In genomic region chr17:72592242-72592966, GRCh38 we compare ENCODE assay signal across 8 cellular contexts.
A peak's percentile ranks its signal among the peaks of the same experiment; 100 is the strongest.
DNase-seq lines count a peak whose midpoint lies in the region; ATAC-seq and TF ChIP-seq lines count a peak whose summit lies in the region.

No MANE protein-coding gene starts in this region.

- CTCF ChIA-PET in activated naive CD4-positive, alpha-beta T cell treated with anti-CD3 and anti-CD28 coated beads, Interleukin-2, amount 10 ng/mL, durations not matched to agents 7 days and 5 days (lab: Charles Lee) = interaction anchor here (0.6 to 1.1 kb wide), 3 partner anchors 132 to 206 kb away, joined by 3 to 8 read pairs (median 4); no protein-coding TSS in a partner anchor

- DNase-seq in ACHN = peak; percentile 87
- peak; percentile 81 for DNase-seq in activated naive CD4-positive, alpha-beta T cell treated with anti-CD3 and anti-CD28 coated beads, Interleukin-2, amount 10 ng/mL, durations not matched to agents 7 days and 5 days

- H4K20me1 ChIP-seq in OCI-LY1 (ENCODE audit: insufficient read depth, low read length) = no peaks in the 10 kb centered on the region

- peak overlapping the region; percentile 22 for H3K27ac Mint-ChIP-seq in activated naive CD4-positive, alpha-beta T cell treated with anti-CD3 and anti-CD28 coated beads, Interleukin-2, amount 10 ng/mL, durations not matched to agents 7 days and 5 days

- no peaks in the 10 kb centered on the region for H3K79me2 ChIP-seq in OCI-LY1 (ENCODE audit: insufficient read depth, low read length)

- H3K4me3 ChIP-seq in OCI-LY1 (ENCODE audit: low read depth, low read length, poor library complexity, severe bottlenecking) (peak overlapping the region; percentile 18), gastroesophageal sphincter (peak overlapping the region; percentile 24 to 55), neuron (ENCODE audit: low read length) (peak overlapping the region; percentile 74)

- H2AFZ ChIP-seq in OCI-LY1 (ENCODE audit: low read length) (no peak overlapping the region), neuron (ENCODE audit: low read depth, low read length) (peak overlapping the region; percentile 95)

- H3K27me3 ChIP-seq in OCI-LY1 (ENCODE audit: insufficient read depth, low read length) (no peaks in the 10 kb centered on the region), gastroesophageal sphincter (peaks cover 87% of the 10 kb centered on the region), neuron (ENCODE audit: insufficient read depth, low read length) (peaks cover 5% of the 10 kb centered on the region)

- 0 to 2% methylated on average over 4 to 10 of the region's 71 CpGs for WGBS in gastroesophageal sphincter (ENCODE audit: low coverage in 1 of 2), 2 donors

- H3K36me3 Mint-ChIP-seq in activated naive CD4-positive, alpha-beta T cell treated with anti-CD3 and anti-CD28 coated beads, Interleukin-2, amount 10 ng/mL, durations not matched to agents 7 days and 5 days = peaks cover 3% of the 10 kb centered on the region

- peaks cover 87% of the 10 kb centered on the region for H3K27me3 Mint-ChIP-seq in activated naive CD4-positive, alpha-beta T cell treated with anti-CD3 and anti-CD28 coated beads, Interleukin-2, amount 10 ng/mL, durations not matched to agents 7 days and 5 days

- no peaks in the 10 kb centered on the region for H3K9me2 ChIP-seq in OCI-LY1 (ENCODE audit: low read depth, low read length)

- H3K9me3 ChIP-seq in OCI-LY1 (ENCODE audit: low read length) (no peaks in the 10 kb centered on the region), gastroesophageal sphincter (no peaks in the 10 kb centered on the region), neuron (ENCODE audit: low read length) (no peaks in the 10 kb centered on the region)

- H3K4me1 ChIP-seq in OCI-LY1 (ENCODE audit: insufficient read depth, low read length, severe bottlenecking) (no peaks in the 10 kb centered on the region), gastroesophageal sphincter (peaks cover 0 to 22% (median 4%) of the 10 kb centered on the region in 3 donors), neuron (ENCODE audit: insufficient read depth, low read length) (peaks cover 10% of the 10 kb centered on the region)

- no peak overlapping the region for H3K9ac ChIP-seq in OCI-LY1 (ENCODE audit: low read length)

- H3K36me3 ChIP-seq in OCI-LY1 (ENCODE audit: insufficient read depth, low read length) (no peaks in the 10 kb centered on the region), gastroesophageal sphincter (no peaks in the 10 kb centered on the region), neuron (ENCODE audit: insufficient read depth, low read length) (no peaks in the 10 kb centered on the region)

- H3K4me3 Mint-ChIP-seq in activated naive CD4-positive, alpha-beta T cell treated with anti-CD3 and anti-CD28 coated beads, Interleukin-2, amount 10 ng/mL, durations not matched to agents 7 days and 5 days = peak overlapping the region; percentile 85

- no peak for TF ChIP-seq CTCF in OCI-LY1 (IDR thresholded peaks at IDR 0.05; ENCODE audit: low read length)
- TF ChIP-seq CTCF in gastroesophageal sphincter (IDR thresholded peaks at IDR 0.05) = no peak

- H3F3A ChIP-seq in OCI-LY1 (ENCODE audit: insufficient read depth, low read length) = no peaks in the 10 kb centered on the region

- TF ChIP-seq POLR2A in gastroesophageal sphincter (IDR thresholded peaks at IDR 0.05) = peak; percentile 53 to 63

- no peak for TF ChIP-seq EP300 in gastroesophageal sphincter (IDR thresholded peaks at IDR 0.05)

- H3K4me1 Mint-ChIP-seq in activated naive CD4-positive, alpha-beta T cell treated with anti-CD3 and anti-CD28 coated beads, Interleukin-2, amount 10 ng/mL, durations not matched to agents 7 days and 5 days = peaks cover 40% of the 10 kb centered on the region

- ATAC-seq in GM18870 (IDR thresholded peaks at IDR 0.05; ENCODE audit: unreplicated experiment) = peak; percentile 44
- peak; percentile 79 for ATAC-seq in HG03432 (IDR thresholded peaks at IDR 0.05; ENCODE audit: unreplicated experiment)
- ATAC-seq in gastroesophageal sphincter = peak; percentile 73

- H3K9me3 Mint-ChIP-seq in activated naive CD4-positive, alpha-beta T cell treated with anti-CD3 and anti-CD28 coated beads, Interleukin-2, amount 10 ng/mL, durations not matched to agents 7 days and 5 days = no peaks in the 10 kb centered on the region

- in situ Hi-C loops in ACHN (cut with HindIII; ENCODE audit: low pct_ligation_motif_present, low pct_unique_long_range_greater_than_20kb, low sequenced_read_pairs) = no loop called here

- H3K4me2 ChIP-seq in OCI-LY1 (ENCODE audit: low read length) = peak overlapping the region; percentile 40; the same call in 1 of the 2 replicates

- H3K27ac ChIP-seq in OCI-LY1 (ENCODE audit: low read depth, low read length, poor library complexity, severe bottlenecking) (no peak overlapping the region), gastroesophageal sphincter (peak overlapping the region in 3 of 4 donors; percentile 44 to 66 (median 62)), temporal lobe (ENCODE audit: low read depth, low read length) (peak overlapping the region; percentile 50)

Comparison
In these comparisons a context has a peak if more than half of its experiments do, and no peak if none do; other contexts are left out.
1. H3K4me3 ChIP-seq: peak in every context shown above with its lines; median percentile 74 in neuron; 40 in gastroesophageal sphincter; 18 in OCI-LY1.